9 cellular contexts compared by ENCODE assay signal in the genomic region with DNA sequence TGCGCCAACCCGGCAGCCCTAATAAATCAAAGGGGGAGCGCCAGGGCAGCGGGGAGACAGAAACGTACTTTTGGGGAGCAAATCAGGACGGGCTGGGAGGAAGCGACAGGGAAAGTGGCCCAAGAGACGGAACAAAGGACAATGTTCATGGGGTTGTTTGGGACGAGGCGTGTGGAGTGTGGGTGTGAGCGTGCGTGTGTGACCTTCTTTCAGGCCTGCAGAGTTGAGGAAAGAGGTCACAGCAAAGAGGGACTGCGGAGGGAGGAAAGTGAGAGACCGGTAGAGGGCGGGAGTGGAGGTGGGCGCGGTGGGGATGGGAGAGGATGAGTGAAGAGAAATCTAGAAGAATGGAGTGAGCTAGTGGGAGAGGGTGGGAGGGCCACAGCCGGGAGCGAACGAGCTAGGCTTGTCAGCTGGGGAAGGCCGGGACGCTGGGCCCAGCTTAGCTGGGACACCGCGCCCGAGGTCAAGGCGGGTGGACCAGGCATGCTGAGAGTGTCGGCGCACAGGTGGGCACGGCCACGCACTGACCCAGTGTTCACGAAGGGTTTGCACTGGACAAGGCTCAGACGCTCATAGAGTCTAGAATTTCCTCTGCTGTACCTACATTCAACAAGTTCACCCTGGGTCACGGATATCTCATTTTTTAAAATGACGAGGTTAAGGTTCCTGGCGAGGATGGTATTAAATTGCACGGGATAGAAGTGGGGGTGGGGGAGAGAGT. TPM values are rescaled to one million over a fixed set of nuclear protein-coding genes. Genes with fewer than 3 reads are reported as not detected.
DNase-seq lines count a peak whose midpoint lies in the region; ATAC-seq and TF ChIP-seq lines count a peak whose summit lies in the region.
"Had no signal": no experiment of that assay in that cellular context is flagged by ENCODE, and none has a peak within 500 bp of the region (broad histone marks: within the 10 kb centered on the region; RNA-seq: fewer than 3 reads in every experiment).

No MANE protein-coding gene starts in this region.

- CTCF ChIA-PET in HEK293 (lab: Yijun Ruan, JAX) = no interaction called here

- H3K27ac Mint-ChIP-seq in endothelial cell (ENCODE audit: unreplicated experiment) (no peak overlapping the region), nephron progenitor cell (no peak overlapping the region)

- no peaks in the 10 kb centered on the region for H3K9me3 ChIP-seq in HEK293 (ENCODE audit: control insufficient read depth, insufficient read depth, low read depth, low read length)

- H3K36me3 ChIP-seq in ACC112 (ENCODE audit: insufficient read depth, low read length) (no peaks in the 10 kb centered on the region), HEK293 (ENCODE audit: control insufficient read depth in 2 of 2, insufficient read depth in 1 of 2, low read length in 2 of 2) (peaks cover 0 to 16% of the 10 kb centered on the region in 2 experiments; a peak in 1 of 3 replicates)

- H3K4me1 ChIP-seq in ACC112 (ENCODE audit: control insufficient read depth, insufficient read depth, low read length, unreplicated experiment) (no peaks in the 10 kb centered on the region), HEK293 (ENCODE audit: control insufficient read depth, insufficient read depth, low read length) (no peaks in the 10 kb centered on the region)

- DNase-seq in endothelial cell (ENCODE audit: low spot score) (peak; percentile 35), nephron progenitor cell (peak; percentile 54), RKO (ENCODE audit: low spot score) (no peak)
- DNase-seq in stimulated activated CD4-positive, alpha-beta T cell treated with anti-CD3 and anti-CD28 coated beads, Interleukin-1b, Interleukin-23, amount 100 ng/mL, for 48 hours = no peak
- DNase-seq: DMS153 had no signal

- ATAC-seq in HG02571 (IDR thresholded peaks at IDR 0.05; ENCODE audit: unreplicated experiment) = no peak
- no peak for ATAC-seq in GM18858 (IDR thresholded peaks at IDR 0.05; ENCODE audit: unreplicated experiment)

- H3K4me3 Mint-ChIP-seq in endothelial cell (ENCODE audit: unreplicated experiment) (peak overlapping the region; percentile 89), nephron progenitor cell (peak overlapping the region; percentile 86)

- H2AFZ ChIP-seq in ACC112 (ENCODE audit: low read length, unreplicated experiment) = no peak overlapping the region

- TF ChIP-seq CTCF in HEK293 (tag by site-specific recombination; IDR thresholded peaks at IDR 0.05) (no peak), endothelial cell (IDR thresholded peaks at IDR 0.05; ENCODE audit: unreplicated experiment) (no peak), nephron progenitor cell (IDR thresholded peaks at IDR 0.05) (no peak)

- H3K4me3 ChIP-seq in ACC112 (ENCODE audit: low read depth, low read length) = peak overlapping the region; percentile 70; the same call in 1 of the 2 replicates
- H3K4me3 ChIP-seq in HEK293 (ENCODE audit: low read depth, low read length) = peak overlapping the region; percentile 45

- peaks cover 100% of the 10 kb centered on the region for H3K27me3 ChIP-seq in ACC112 (ENCODE audit: insufficient read depth, low read length)

- H3K9me3 Mint-ChIP-seq in endothelial cell (ENCODE audit: unreplicated experiment) (no peaks in the 10 kb centered on the region), nephron progenitor cell (no peaks in the 10 kb centered on the region)

- no peaks in the 10 kb centered on the region for H3K79me2 ChIP-seq in ACC112 (ENCODE audit: control insufficient read depth, insufficient read depth, low read length, unreplicated experiment)

- H3K4me1 Mint-ChIP-seq in endothelial cell (ENCODE audit: unreplicated experiment) (peaks cover 44% of the 10 kb centered on the region), nephron progenitor cell (peaks cover 80% of the 10 kb centered on the region)

- POLR2A ChIA-PET in HEK293 (lab: Yijun Ruan, JAX) = interaction anchor here (1.2 to 1.8 kb wide), 2 partner anchors 13 to 15 kb away, joined by 3 to 14 read pairs; a partner anchor contains a TSS

- H3K36me3 Mint-ChIP-seq in endothelial cell (ENCODE audit: low read depth, unreplicated experiment) (no peaks in the 10 kb centered on the region), nephron progenitor cell (ENCODE audit: low read depth) (no peaks in the 10 kb centered on the region)

- H3K27ac ChIP-seq in ACC112 (ENCODE audit: low read depth, low read length) = no peak overlapping the region
- H3K27ac ChIP-seq in HEK293 (ENCODE audit: extremely low read depth, low read depth, low read length) = peak overlapping the region; percentile 80; the same call in 1 of the 2 replicates

- H3K27me3 Mint-ChIP-seq in endothelial cell (ENCODE audit: unreplicated experiment) = peaks cover 37% of the 10 kb centered on the region
- H3K27me3 Mint-ChIP-seq in nephron progenitor cell (ENCODE audit: low read depth, poor library complexity) = peaks cover 99% of the 10 kb centered on the region

TF ChIP-seq in HEK293, 187 proteins besides CTCF, POLR2A, EP300 and RAD21 (continues in another document):
- no peak for TF ChIP-seq ZNF433 (tag by site-specific recombination; IDR thresholded peaks at IDR 0.05; ENCODE audit: low read depth)
- TF ChIP-seq KLF9 (tag by site-specific recombination; IDR thresholded peaks at IDR 0.05; ENCODE audit: low read depth) = 0 out of 2 replicates have a peak, but pooled peaks have one; percentile 26
- no peak for TF ChIP-seq ZNF138 (tag by site-specific recombination; IDR thresholded peaks at IDR 0.05; ENCODE audit: borderline replicate concordance)
- TF ChIP-seq SCRT2 (tag by site-specific recombination; IDR thresholded peaks at IDR 0.05) = peak; percentile 43; the same call in 1 of the 2 replicates
- TF ChIP-seq ZNF548 (tag by site-specific recombination; IDR thresholded peaks at IDR 0.05) = 0 out of 2 replicates have a peak, but pooled peaks have one; percentile 20
- peak; percentile 66 for TF ChIP-seq ZFHX2 (tag by site-specific recombination; conservative IDR thresholded peaks at IDR 0.05)
- TF ChIP-seq, protein P1, sequence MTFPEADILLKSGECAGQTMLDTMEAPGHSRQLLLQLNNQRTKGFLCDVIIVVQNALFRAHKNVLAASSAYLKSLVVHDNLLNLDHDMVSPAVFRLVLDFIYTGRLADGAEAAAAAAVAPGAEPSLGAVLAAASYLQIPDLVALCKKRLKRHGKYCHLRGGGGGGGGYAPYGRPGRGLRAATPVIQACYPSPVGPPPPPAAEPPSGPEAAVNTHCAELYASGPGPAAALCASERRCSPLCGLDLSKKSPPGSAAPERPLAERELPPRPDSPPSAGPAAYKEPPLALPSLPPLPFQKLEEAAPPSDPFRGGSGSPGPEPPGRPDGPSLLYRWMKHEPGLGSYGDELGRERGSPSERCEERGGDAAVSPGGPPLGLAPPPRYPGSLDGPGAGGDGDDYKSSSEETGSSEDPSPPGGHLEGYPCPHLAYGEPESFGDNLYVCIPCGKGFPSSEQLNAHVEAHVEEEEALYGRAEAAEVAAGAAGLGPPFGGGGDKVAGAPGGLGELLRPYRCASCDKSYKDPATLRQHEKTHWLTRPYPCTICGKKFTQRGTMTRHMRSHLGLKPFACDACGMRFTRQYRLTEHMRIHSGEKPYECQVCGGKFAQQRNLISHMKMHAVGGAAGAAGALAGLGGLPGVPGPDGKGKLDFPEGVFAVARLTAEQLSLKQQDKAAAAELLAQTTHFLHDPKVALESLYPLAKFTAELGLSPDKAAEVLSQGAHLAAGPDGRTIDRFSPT (tag by site-specific recombination; IDR thresholded peaks at IDR 0.05) = no peak
- TF ChIP-seq, protein P2, sequence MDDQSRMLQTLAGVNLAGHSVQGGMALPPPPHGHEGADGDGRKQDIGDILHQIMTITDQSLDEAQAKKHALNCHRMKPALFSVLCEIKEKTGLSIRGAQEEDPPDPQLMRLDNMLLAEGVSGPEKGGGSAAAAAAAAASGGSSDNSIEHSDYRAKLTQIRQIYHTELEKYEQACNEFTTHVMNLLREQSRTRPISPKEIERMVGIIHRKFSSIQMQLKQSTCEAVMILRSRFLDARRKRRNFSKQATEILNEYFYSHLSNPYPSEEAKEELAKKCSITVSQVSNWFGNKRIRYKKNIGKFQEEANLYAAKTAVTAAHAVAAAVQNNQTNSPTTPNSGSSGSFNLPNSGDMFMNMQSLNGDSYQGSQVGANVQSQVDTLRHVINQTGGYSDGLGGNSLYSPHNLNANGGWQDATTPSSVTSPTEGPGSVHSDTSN (CRISPR knock-in tag; IDR thresholded peaks at IDR 0.05) = no peak

RNA-seq across cellular contexts. Expression of a gene that starts 14.7 kb away (rescaled TPM):
- 11.9 TPM for total RNA-seq in endothelial cell (ENCODE audit: unreplicated experiment)

Comparison
In these comparisons a context has a peak if more than half of its experiments do, and no peak if none do; other contexts are left out.
1. DNase-seq: peak in endothelial cell (single experiment) and nephron progenitor cell (single experiment); none in stimulated activated CD4-positive, alpha-beta T cell treated with anti-CD3 and anti-CD28 coated beads, Interleukin-1b, Interleukin-23, amount 100 ng/mL, for 48 hours (single experiment) and RKO (single experiment).